In genomic region chr17:40648326-40648968, GRCh38 we compare ENCODE assay signal across 8 cellular contexts. TPM values are rescaled to one million over a fixed set of nuclear protein-coding genes. Genes with fewer than 3 reads are reported as not detected.
DNase-seq lines count a peak whose midpoint lies in the region; ATAC-seq lines count a peak whose summit lies in the region.

No MANE protein-coding gene starts in this region.

- ATAC-seq in GM19463 (IDR thresholded peaks at IDR 0.05; ENCODE audit: unreplicated experiment) (peak; percentile 32), HG03460 (IDR thresholded peaks at IDR 0.05; ENCODE audit: unreplicated experiment) (no peak)

- peaks cover 41 to 53% (median 51%) of the 10 kb centered on the region in 3 donors for H3K4me1 Mint-ChIP-seq in CD8-positive, alpha-beta memory T cell
- H3K4me1 Mint-ChIP-seq in activated T-helper 1 cell treated with anti-CD3 and anti-CD28 coated beads, Interleukin-12 subunit alpha, Interleukin-12 subunit beta, Interleukin-2, Interleukin-4 antibody, amounts not matched to agents 30 ng/mL and 10 ng/mL and 1 ng/mL, durations not matched to agents 14 hours and 24 hours and 36 hours (ENCODE audit: low read depth), result peaks cover 49% of the 10 kb centered on the region

- H3K9me2 ChIP-seq in Karpas-422 (replicated peaks; ENCODE audit: insufficient read depth, low read length), result no peaks in the 10 kb centered on the region

- peaks cover 34% of the 10 kb centered on the region for H3K4me1 ChIP-seq in CD8-positive, alpha-beta memory T cell (ENCODE audit: insufficient read depth, low read length)
- H3K4me1 ChIP-seq in Karpas-422 (ENCODE audit: low read length) (peaks cover 35% of the 10 kb centered on the region), rectal smooth muscle tissue (ENCODE audit: control insufficient read depth, insufficient read depth, low read length) (peaks cover 13% of the 10 kb centered on the region)

- H3K9ac ChIP-seq in Karpas-422 (ENCODE audit: low read length) (peak overlapping the region; percentile 97), rectal smooth muscle tissue (ENCODE audit: low read length) (peak overlapping the region; percentile 73)

- no peaks in the 10 kb centered on the region for H3K9me3 Mint-ChIP-seq in CD8-positive, alpha-beta memory T cell
- H3K9me3 Mint-ChIP-seq in activated T-helper 1 cell treated with anti-CD3 and anti-CD28 coated beads, Interleukin-12 subunit alpha, Interleukin-12 subunit beta, Interleukin-2, Interleukin-4 antibody, amounts not matched to agents 30 ng/mL and 10 ng/mL and 1 ng/mL, durations not matched to agents 14 hours and 24 hours and 36 hours, result no peaks in the 10 kb centered on the region

- H3K36me3 Mint-ChIP-seq in CD8-positive, alpha-beta memory T cell, result peaks cover 5 to 38% (median 7%) of the 10 kb centered on the region in 3 donors
- peaks cover 16% of the 10 kb centered on the region for H3K36me3 Mint-ChIP-seq in activated T-helper 1 cell treated with anti-CD3 and anti-CD28 coated beads, Interleukin-12 subunit alpha, Interleukin-12 subunit beta, Interleukin-2, Interleukin-4 antibody, amounts not matched to agents 30 ng/mL and 10 ng/mL and 1 ng/mL, durations not matched to agents 14 hours and 24 hours and 36 hours (ENCODE audit: low read depth)

- H3K4me2 ChIP-seq in Karpas-422 (ENCODE audit: low read depth, low read length, poor library complexity, severe bottlenecking), result peak overlapping the region; percentile 89

- peaks cover 5% of the 10 kb centered on the region; the same call in 1 of the 2 replicates for H4K20me1 ChIP-seq in Karpas-422 (ENCODE audit: insufficient read depth, low read depth, low read length)

- intact Hi-C loops in activated T-helper 1 cell treated with anti-CD3 and anti-CD28 coated beads, Interleukin-12 subunit alpha, Interleukin-12 subunit beta, Interleukin-2, Interleukin-4 antibody, amounts not matched to agents 30 ng/mL and 10 ng/mL and 1 ng/mL, durations not matched to agents 14 hours and 24 hours and 36 hours (cut with micrococcal nuclease), result loop anchor here (1.0 to 2.0 kb wide), 2 partner anchors 87 to 170 kb away; no protein-coding TSS in a partner anchor

- CTCF ChIA-PET in CD8-positive, alpha-beta memory T cell (lab: Charles Lee), result interaction anchor here (0.9 to 2.0 kb wide), 4 partner anchors 8 to 290 kb away, joined by 3 to 4 read pairs (median 3); no protein-coding TSS in a partner anchor

- peak overlapping the region; percentile 99 for H3K4me3 ChIP-seq in CD8-positive, alpha-beta memory T cell (ENCODE audit: low read length)
- H3K4me3 ChIP-seq in Karpas-422 (ENCODE audit: low read length) (peak overlapping the region; percentile 95), rectal smooth muscle tissue (ENCODE audit: low read length) (peak overlapping the region; percentile 86)

- peaks cover 15% of the 10 kb centered on the region for H3K36me3 ChIP-seq in CD8-positive, alpha-beta memory T cell (ENCODE audit: insufficient read depth, low read length)
- H3K36me3 ChIP-seq in Karpas-422 (ENCODE audit: insufficient read depth, low read length) (peaks cover 25% of the 10 kb centered on the region; the same call in 1 of the 2 replicates), rectal smooth muscle tissue (ENCODE audit: control insufficient read depth, insufficient read depth, low read length) (peaks cover 4% of the 10 kb centered on the region)

- peak overlapping the region; percentile 95 to 100 (median 98) for H3K27ac Mint-ChIP-seq in CD8-positive, alpha-beta memory T cell
- H3K27ac Mint-ChIP-seq in activated T-helper 1 cell treated with anti-CD3 and anti-CD28 coated beads, Interleukin-12 subunit alpha, Interleukin-12 subunit beta, Interleukin-2, Interleukin-4 antibody, amounts not matched to agents 30 ng/mL and 10 ng/mL and 1 ng/mL, durations not matched to agents 14 hours and 24 hours and 36 hours, result peak overlapping the region; percentile 95

- peak overlapping the region; percentile 93 for H3K27ac ChIP-seq in CD8-positive, alpha-beta memory T cell (ENCODE audit: low read depth, low read length)
- H3K27ac ChIP-seq in Karpas-422 (ENCODE audit: low read length), result peak overlapping the region; percentile 75
- peak overlapping the region; percentile 99 for H3K27ac ChIP-seq in rectal smooth muscle tissue (ENCODE audit: low read depth, low read length)

- H2AFZ ChIP-seq in Karpas-422 (ENCODE audit: low read length), result peak overlapping the region; percentile 68

- POLR2A ChIA-PET in CD8-positive, alpha-beta memory T cell (lab: Charles Lee), result interaction anchor here (0.7 to 1.8 kb wide), 6 partner anchors 40 to 1040 kb away, joined by 3 to 10 read pairs (median 4); partner anchors contain the start of genes CASC3 and EIF1

- H3K27me3 ChIP-seq in CD8-positive, alpha-beta memory T cell (ENCODE audit: insufficient read depth, low read length, poor library complexity, severe bottlenecking), result no peaks in the 10 kb centered on the region
- H3K27me3 ChIP-seq in Karpas-422 (ENCODE audit: low read length) (no peaks in the 10 kb centered on the region), rectal smooth muscle tissue (ENCODE audit: control insufficient read depth, insufficient read depth, low read length) (no peaks in the 10 kb centered on the region)

- H3K27me3 Mint-ChIP-seq in CD8-positive, alpha-beta memory T cell, result no peaks in the 10 kb centered on the region
- peaks cover 2% of the 10 kb centered on the region for H3K27me3 Mint-ChIP-seq in activated T-helper 1 cell treated with anti-CD3 and anti-CD28 coated beads, Interleukin-12 subunit alpha, Interleukin-12 subunit beta, Interleukin-2, Interleukin-4 antibody, amounts not matched to agents 30 ng/mL and 10 ng/mL and 1 ng/mL, durations not matched to agents 14 hours and 24 hours and 36 hours (ENCODE audit: insufficient read depth)

- no peak for DNase-seq in CD8-positive, alpha-beta memory T cell
- no peak for DNase-seq in Karpas-422
- DNase-seq in activated T-helper 1 cell treated with anti-CD3 and anti-CD28 coated beads, Interleukin-12 subunit alpha, Interleukin-12 subunit beta, Interleukin-2, Interleukin-4 antibody, amounts not matched to agents 30 ng/mL and 10 ng/mL and 1 ng/mL, durations not matched to agents 14 hours and 24 hours and 36 hours (ENCODE audit: low spot score), result no peak
- DNase-seq in glomerular visceral epithelial cell (ENCODE audit: extremely low spot score), result peak; percentile 8
- no peak for DNase-seq in mucosa of gallbladder (ENCODE audit: low spot score)

- H3K9me3 ChIP-seq in CD8-positive, alpha-beta memory T cell (ENCODE audit: low read length), result no peaks in the 10 kb centered on the region
- H3K9me3 ChIP-seq in Karpas-422 (ENCODE audit: low read length), result no peaks in the 10 kb centered on the region

- peak overlapping the region; percentile 93 to 100 (median 95) for H3K4me3 Mint-ChIP-seq in CD8-positive, alpha-beta memory T cell
- H3K4me3 Mint-ChIP-seq in activated T-helper 1 cell treated with anti-CD3 and anti-CD28 coated beads, Interleukin-12 subunit alpha, Interleukin-12 subunit beta, Interleukin-2, Interleukin-4 antibody, amounts not matched to agents 30 ng/mL and 10 ng/mL and 1 ng/mL, durations not matched to agents 14 hours and 24 hours and 36 hours, result peak overlapping the region; percentile 89

- H3K79me2 ChIP-seq in Karpas-422 (ENCODE audit: low read length), result peaks cover 42% of the 10 kb centered on the region

RNA-seq across cellular contexts. Expression of gene SMARCE1, which starts 0.8 kb away (rescaled TPM):
- 100 to 1,000 TPM; 101 to 108 TPM for total RNA-seq in CD8-positive, alpha-beta memory T cell
- polyA plus RNA-seq in CD8-positive, alpha-beta memory T cell, result 216 TPM
- 68.6 and 72.2 TPM in 2 replicates for total RNA-seq in Karpas-422 (2014; rRNA removed; shearing (Covaris generic); ENCODE audit: low replicate concordance)
- total RNA-seq in activated T-helper 1 cell treated with anti-CD3 and anti-CD28 coated beads, Interleukin-12 subunit alpha, Interleukin-12 subunit beta, Interleukin-2, Interleukin-4 antibody, amounts not matched to agents 30 ng/mL and 10 ng/mL and 1 ng/mL, durations not matched to agents 14 hours and 24 hours and 36 hours, result 125 and 132 TPM in 2 replicates
- total RNA-seq in mucosa of gallbladder, result 90.5 TPM

RNA-seq across cellular contexts. Expression of gene KRT222, which starts 16.5 kb away (rescaled TPM):
- not detected for total RNA-seq in CD8-positive, alpha-beta memory T cell
- polyA plus RNA-seq in CD8-positive, alpha-beta memory T cell, result not detected
- total RNA-seq in Karpas-422 (2014; rRNA removed; shearing (Covaris generic); ENCODE audit: low replicate concordance), result not detected in 2 replicates
- total RNA-seq in activated T-helper 1 cell treated with anti-CD3 and anti-CD28 coated beads, Interleukin-12 subunit alpha, Interleukin-12 subunit beta, Interleukin-2, Interleukin-4 antibody, amounts not matched to agents 30 ng/mL and 10 ng/mL and 1 ng/mL, durations not matched to agents 14 hours and 24 hours and 36 hours, result not detected in 2 replicates
- total RNA-seq in mucosa of gallbladder, result 12.7 TPM

RNA-seq across cellular contexts. Expression of gene KRT24, which starts 55.1 kb away (rescaled TPM):
- total RNA-seq in CD8-positive, alpha-beta memory T cell, result not detected
- not detected for polyA plus RNA-seq in CD8-positive, alpha-beta memory T cell
- not detected in 2 replicates for total RNA-seq in Karpas-422 (2014; rRNA removed; shearing (Covaris generic); ENCODE audit: low replicate concordance)
- not detected in 2 replicates for total RNA-seq in activated T-helper 1 cell treated with anti-CD3 and anti-CD28 coated beads, Interleukin-12 subunit alpha, Interleukin-12 subunit beta, Interleukin-2, Interleukin-4 antibody, amounts not matched to agents 30 ng/mL and 10 ng/mL and 1 ng/mL, durations not matched to agents 14 hours and 24 hours and 36 hours
- total RNA-seq in mucosa of gallbladder, result 0.17 TPM

Comparison
In these comparisons a context has a peak if more than half of its experiments do, and no peak if none do; other contexts are left out.
1. RNA of gene KRT222, which starts 16.5 kb away (total RNA-seq): 12.7 TPM in mucosa of gallbladder (single experiment); not detected in Karpas-422, not detected in CD8-positive, alpha-beta memory T cell and not detected in activated T-helper 1 cell treated with anti-CD3 and anti-CD28 coated beads, Interleukin-12 subunit alpha, Interleukin-12 subunit beta, Interleukin-2, Interleukin-4 antibody, amounts not matched to agents 30 ng/mL and 10 ng/mL and 1 ng/mL, durations not matched to agents 14 hours and 24 hours and 36 hours; every median in the first group is over 10 times any median in the second.
2. Peak in every context shown above with its lines, with median percentiles within 50 percentile points of each other: H3K27ac ChIP-seq and H3K4me3 ChIP-seq.